Comparison of ENCODE assay signal across 22 cellular contexts in the genomic region with DNA sequence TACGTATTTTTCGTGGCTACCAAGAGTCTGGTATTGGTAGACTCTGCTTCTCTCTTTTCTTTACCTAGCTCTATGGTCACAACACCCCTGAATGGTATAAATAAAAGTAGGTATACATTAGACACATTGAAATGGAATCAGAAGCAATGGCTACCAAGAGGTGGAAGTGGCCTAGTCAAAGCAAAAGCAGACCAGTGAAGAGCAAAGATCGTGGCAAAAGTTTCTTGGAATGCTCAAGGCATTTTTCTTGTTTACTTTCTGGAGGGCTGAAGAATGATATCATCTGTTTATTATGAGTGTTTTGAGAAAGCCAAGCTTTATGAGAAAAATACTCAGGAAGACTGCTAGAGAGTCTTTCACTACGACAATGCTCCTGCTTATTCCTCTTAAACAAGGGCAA. TPM values are rescaled to one million over a fixed set of nuclear protein-coding genes. Genes with fewer than 3 reads are reported as not detected.
DNase-seq lines count a peak whose midpoint lies in the region; ATAC-seq and TF ChIP-seq lines count a peak whose summit lies in the region.
"Had no signal": no experiment of that assay in that cellular context is flagged by ENCODE, and none has a peak within 500 bp of the region (broad histone marks: within the 10 kb centered on the region; RNA-seq: fewer than 3 reads in every experiment).

No MANE protein-coding gene starts in this region.

- intact Hi-C loops in sciatic nerve (cut with DNase I), result no loop called here

- H3K36me3 ChIP-seq in adipocyte (ENCODE audit: control insufficient read depth, insufficient read depth, low read length, severe bottlenecking), result no peaks in the 10 kb centered on the region
- H3K36me3 ChIP-seq: BLaER1, thoracic aorta had no signal

- H3K9ac ChIP-seq in adipocyte (ENCODE audit: low read length), result no peak overlapping the region
- H3K9ac ChIP-seq: BLaER1 had no signal

- TF ChIP-seq CTCF in fibroblast of villous mesenchyme (IDR thresholded peaks at IDR 0.05; ENCODE audit: insufficient read depth, low read depth, low read length) (no peak), omental fat pad (IDR thresholded peaks at IDR 0.05) (no peak), GM20000 (IDR thresholded peaks at IDR 0.05; ENCODE audit: extremely low read depth, missing control alignments) (no peak)

- peak; percentile 68 for ATAC-seq in sciatic nerve
- no peak for ATAC-seq in omental fat pad (ENCODE audit: low FRiP score)
- ATAC-seq: GM12878, mucosa of descending colon had no signal

- H3K4me1 ChIP-seq in adipocyte (ENCODE audit: control insufficient read depth, insufficient read depth, low read length), result peaks cover 21% of the 10 kb centered on the region
- H3K4me1 ChIP-seq: BLaER1 had no signal

- H3K9me3 ChIP-seq in adipocyte (ENCODE audit: control insufficient read depth, low read length), result no peaks in the 10 kb centered on the region
- H3K9me3 ChIP-seq: BLaER1, mucosa of descending colon, thoracic aorta had no signal

- no peaks in the 10 kb centered on the region for H3K27me3 ChIP-seq in adipocyte (replicated peaks; ENCODE audit: control insufficient read depth, insufficient read depth, low read length)
- H3K27me3 ChIP-seq: BLaER1 had no signal

- DNase-seq in EL (peak; percentile 58), adipocyte (ENCODE audit: low read depth) (peak; percentile 68), fibroblast of villous mesenchyme (ENCODE audit: low read depth) (peak; percentile 73), sciatic nerve (ENCODE audit: low spot score) (no peak), omental fat pad (ENCODE audit: low spot score) (no peak), islet precursor cell (no peak), GM20000 (ENCODE audit: low spot score) (no peak)
- DNase-seq: activated CD4-positive, alpha-beta T cell treated with anti-CD3 and anti-CD28 coated beads, Interleukin-2, amount 50 U/mL, for 48 hours; activated naive CD4-positive, alpha-beta T cell; activated T-cell treated with anti-CD3 and anti-CD28 coated beads for 4 hours; anterior cingulate cortex; GDM1; H7; mucosa of descending colon; NCI-H1436; NCI-H748 treated with DMSO at 0.1 percent for 48 hours; SHP77 treated with DMSO at 0.1 percent for 48 hours; T-helper 1 cell had no signal

- H3K4me3 ChIP-seq in adipocyte (ENCODE audit: low read length), result no peak overlapping the region
- H3K4me3 ChIP-seq in fibroblast of villous mesenchyme (ENCODE audit: low read depth, low read length), result no peak overlapping the region
- H3K4me3 ChIP-seq: BLaER1, GM12878, mucosa of descending colon, thoracic aorta had no signal

RNA-seq across cellular contexts. Expression of a gene that starts 28.6 kb away (rescaled TPM):
- total RNA-seq in fibroblast of villous mesenchyme (5.2 and 10.8 TPM in 2 replicates), sciatic nerve (37.3 TPM), omental fat pad (10 to 100 TPM; 55.1 to 90.1 (median 62.6) TPM)
- total RNA-seq: OCI-LY7 had no signal

Comparison
In these comparisons a context has a peak if more than half of its experiments do, and no peak if none do; other contexts are left out.
1. DNase-seq: peak in EL (single experiment), adipocyte (single experiment) and fibroblast of villous mesenchyme (single experiment); none in sciatic nerve (single experiment), omental fat pad (single experiment), islet precursor cell (single experiment) and GM20000 (single experiment).